In the genomic region with DNA sequence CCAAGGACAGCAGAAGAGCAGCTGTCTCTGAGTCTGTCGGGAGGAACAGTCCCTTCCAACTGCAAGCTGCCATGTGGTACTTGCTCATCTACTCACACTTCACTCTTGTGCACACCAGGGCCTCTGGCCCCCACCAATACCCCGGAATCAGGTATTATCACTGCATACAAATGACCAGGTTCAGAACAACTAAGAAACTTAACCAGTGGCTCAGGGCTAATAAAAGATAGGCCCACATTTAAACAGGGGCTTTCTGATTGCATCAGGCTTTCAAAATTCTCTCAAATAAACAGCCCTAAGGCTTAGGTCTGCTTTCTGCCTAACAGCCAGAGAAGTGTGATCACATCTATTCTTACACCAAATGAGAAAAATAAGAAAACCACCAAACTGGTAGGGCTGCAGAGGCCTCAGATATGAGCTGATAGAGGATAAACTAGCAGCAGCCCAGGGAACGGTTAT, we compare ENCODE assay signal across 11 cellular contexts. TPM values are rescaled to one million over a fixed set of nuclear protein-coding genes. Genes with fewer than 3 reads are reported as not detected.
DNase-seq lines count a peak whose midpoint lies in the region; ATAC-seq and TF ChIP-seq lines count a peak whose summit lies in the region.
"Had no signal": no experiment of that assay in that cellular context is flagged by ENCODE, and none has a peak within 500 bp of the region (broad histone marks: within the 10 kb centered on the region; RNA-seq: fewer than 3 reads in every experiment).

No MANE protein-coding gene starts in this region.

- ATAC-seq in CD4-positive, alpha-beta T cell (ENCODE audit: poor library complexity), result no peak
- ATAC-seq in GM18520 (IDR thresholded peaks at IDR 0.05; ENCODE audit: unreplicated experiment) (peak; percentile 47), natural killer cell (peak; percentile 63 to 74 (median 74)), HG03139 (IDR thresholded peaks at IDR 0.05; ENCODE audit: unreplicated experiment) (no peak)
- no peak for ATAC-seq in activated T-helper 17 cell treated with anti-CD3 and anti-CD28 coated beads, Interleukin-2, amount 50 U/mL, for 72 hours (replicated peaks)

- H3K9me3 ChIP-seq in CD4-positive, alpha-beta T cell (ENCODE audit: control insufficient read depth, low read length), result no peaks in the 10 kb centered on the region

- no peaks in the 10 kb centered on the region for H3K27me3 Mint-ChIP-seq in CD4-positive, alpha-beta T cell
- no peaks in the 10 kb centered on the region for H3K27me3 Mint-ChIP-seq in activated T-helper 17 cell treated with anti-CD3 and anti-CD28 coated beads, Interleukin-2, amount 50 U/mL, for 72 hours
- H3K27me3 Mint-ChIP-seq in natural killer cell (ENCODE audit: low read depth in 2 of 2), result no peaks in the 10 kb centered on the region

- peaks cover 10% of the 10 kb centered on the region for H3K36me3 Mint-ChIP-seq in CD4-positive, alpha-beta T cell (ENCODE audit: low read depth)
- peaks cover 22% of the 10 kb centered on the region for H3K36me3 Mint-ChIP-seq in activated T-helper 17 cell treated with anti-CD3 and anti-CD28 coated beads, Interleukin-2, amount 50 U/mL, for 72 hours (ENCODE audit: low read depth)
- no peaks in the 10 kb centered on the region for H3K36me3 Mint-ChIP-seq in natural killer cell

- no peak for TF ChIP-seq CTCF in CD4-positive, alpha-beta T cell (IDR thresholded peaks at IDR 0.05)
- no peak for TF ChIP-seq CTCF in natural killer cell (IDR thresholded peaks at IDR 0.05)

- CTCF ChIA-PET in CD4-positive, alpha-beta T cell (lab: Charles Lee), result no interaction called here

- H3K9me3 Mint-ChIP-seq in CD4-positive, alpha-beta T cell, result no peaks in the 10 kb centered on the region
- H3K9me3 Mint-ChIP-seq in activated T-helper 17 cell treated with anti-CD3 and anti-CD28 coated beads, Interleukin-2, amount 50 U/mL, for 72 hours, result no peaks in the 10 kb centered on the region
- H3K9me3 Mint-ChIP-seq in natural killer cell, result no peaks in the 10 kb centered on the region

- H3K27ac Mint-ChIP-seq in CD4-positive, alpha-beta T cell, result peak overlapping the region; percentile 52
- H3K27ac Mint-ChIP-seq in activated T-helper 17 cell treated with anti-CD3 and anti-CD28 coated beads, Interleukin-2, amount 50 U/mL, for 72 hours, result peak overlapping the region; percentile 86
- peak overlapping the region; percentile 94 to 99 for H3K27ac Mint-ChIP-seq in natural killer cell

- peaks cover 95% of the 10 kb centered on the region for H3K4me1 Mint-ChIP-seq in CD4-positive, alpha-beta T cell (ENCODE audit: low read depth)
- H3K4me1 Mint-ChIP-seq in activated T-helper 17 cell treated with anti-CD3 and anti-CD28 coated beads, Interleukin-2, amount 50 U/mL, for 72 hours, result peaks cover 83% of the 10 kb centered on the region
- peaks cover 95 to 96% of the 10 kb centered on the region in 2 donors for H3K4me1 Mint-ChIP-seq in natural killer cell

- POLR2A ChIA-PET in CD4-positive, alpha-beta T cell (lab: Charles Lee), result interaction anchor here (1.0 kb wide), 1 partner anchor 15 kb away, joined by 3 read pairs; no protein-coding TSS in a partner anchor

- peak overlapping the region; percentile 25 for H3K27ac ChIP-seq in CD4-positive, alpha-beta T cell (ENCODE audit: low read depth, low read length)

- no peak for DNase-seq in CD4-positive, alpha-beta T cell
- DNase-seq in natural killer cell, result peak; percentile 60
- DNase-seq in SK-N-DZ (ENCODE audit: low spot score), result no peak
- no peak for DNase-seq in GM19238 (ENCODE audit: insufficient read length, low spot score)
- no peak for DNase-seq in NCI-H82 treated with DMSO at 0.1 percent for 48 hours (lab: John Stamatoyannopoulos, UW; ENCODE audit: unreplicated experiment)
- DNase-seq: activated gamma-delta T cell treated with Interleukin-2 at 50 U/mL for 16 hours, DMS153, NCI-H774 had no signal

- intact Hi-C loops in CD4-positive, alpha-beta T cell (cut with DNase I, micrococcal nuclease), result no loop called here
- intact Hi-C loops in natural killer cell (cut with micrococcal nuclease), result loop anchor here (1.0 to 2.0 kb wide), 3 partner anchors 8 to 61 kb away; no protein-coding TSS in a partner anchor

- H3K4me3 Mint-ChIP-seq in CD4-positive, alpha-beta T cell, result no peak overlapping the region
- H3K4me3 Mint-ChIP-seq in activated T-helper 17 cell treated with anti-CD3 and anti-CD28 coated beads, Interleukin-2, amount 50 U/mL, for 72 hours, result peak overlapping the region; percentile 64
- H3K4me3 Mint-ChIP-seq in natural killer cell, result peak overlapping the region; percentile 66

- no peaks in the 10 kb centered on the region for H3K27me3 ChIP-seq in CD4-positive, alpha-beta T cell (ENCODE audit: control insufficient read depth, insufficient read depth, low read length)

RNA-seq across cellular contexts. Expression of a gene that starts 20.7 kb away (rescaled TPM):
- total RNA-seq in CD4-positive, alpha-beta T cell, result 10 to 100 TPM; 57.5 to 59.5 TPM
- total RNA-seq in activated T-helper 17 cell treated with anti-CD3 and anti-CD28 coated beads, Interleukin-2, amount 50 U/mL, for 72 hours, result 10 to 100 TPM; 46.9 to 59.8 TPM
- total RNA-seq in natural killer cell, result 100 to 1,000 TPM; 104 to 114 (median 111) TPM
- 35.9 and 41.7 TPM in 2 replicates for polyA plus RNA-seq in SK-N-DZ (2014; cell fraction: cytosol; rRNA removed)
- polyA plus RNA-seq in SK-N-DZ (2014; cell fraction: nucleus; rRNA removed), result 17.9 and 25.1 TPM in 2 replicates

RNA-seq across cellular contexts. Expression of a gene that starts 23.6 kb away (rescaled TPM):
- total RNA-seq in CD4-positive, alpha-beta T cell, result 100 to 1,000 TPM; 163 to 170 TPM
- total RNA-seq in activated T-helper 17 cell treated with anti-CD3 and anti-CD28 coated beads, Interleukin-2, amount 50 U/mL, for 72 hours, result 100 to 1,000 TPM; 140 to 169 TPM
- total RNA-seq in natural killer cell, result 100 to 1,000 TPM; 453 to 536 (median 532) TPM
- 16.6 and 28.4 TPM in 2 replicates for polyA plus RNA-seq in SK-N-DZ (2014; cell fraction: cytosol; rRNA removed)
- polyA plus RNA-seq in SK-N-DZ (2014; cell fraction: nucleus; rRNA removed), result 172 and 188 TPM in 2 replicates

Comparison
In these comparisons a context has a peak if more than half of its experiments do, and no peak if none do; other contexts are left out.
1. ATAC-seq: peak in GM18520 (single experiment) and natural killer cell (3 of 3); none in CD4-positive, alpha-beta T cell (single experiment), activated T-helper 17 cell treated with anti-CD3 and anti-CD28 coated beads, Interleukin-2, amount 50 U/mL, for 72 hours (single experiment) and HG03139 (single experiment).
2. Peak in every context shown above with its lines, with median percentiles within 50 percentile points of each other: H3K27ac Mint-ChIP-seq.